ENCODE assay signal across 8 cellular contexts in the genomic region with DNA sequence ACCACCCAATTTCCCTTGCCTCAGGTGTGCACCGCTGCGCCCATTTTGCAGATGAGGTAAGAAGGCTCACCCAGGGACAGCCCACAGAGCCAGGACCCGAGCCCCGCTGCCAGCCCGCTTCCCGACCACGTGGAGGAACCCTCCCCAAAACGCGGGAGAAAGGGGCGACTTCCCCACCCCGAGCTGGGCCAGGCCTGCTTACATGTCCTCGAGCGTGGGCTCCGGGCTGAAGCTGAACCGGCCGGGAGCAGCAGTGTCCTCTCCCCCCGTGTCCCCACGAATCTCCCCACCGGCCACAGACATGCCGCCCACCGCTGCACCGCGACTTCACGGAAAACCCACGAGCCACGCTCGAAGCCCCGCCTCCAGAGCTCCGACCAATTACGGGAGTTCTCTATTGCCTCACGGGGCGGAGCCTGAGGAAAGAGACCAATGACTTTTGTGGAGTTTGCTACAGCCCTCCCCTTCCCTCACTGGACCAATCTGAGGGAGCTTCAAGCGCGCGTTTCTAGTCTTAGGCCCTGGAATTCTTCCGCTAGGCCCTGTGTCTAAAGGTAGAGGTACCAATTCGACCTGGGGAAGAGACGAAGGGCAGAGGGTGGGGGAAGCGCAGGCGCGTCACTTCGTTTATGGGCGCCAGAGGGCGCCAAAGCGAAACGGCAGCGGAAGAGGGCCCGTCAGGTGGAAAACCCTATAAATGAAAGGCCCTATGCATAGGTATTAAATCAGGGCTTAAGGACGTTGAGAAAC.
A peak's percentile ranks its signal among the peaks of the same experiment; 100 is the strongest.
DNase-seq lines count a peak whose midpoint lies in the region; ATAC-seq and TF ChIP-seq lines count a peak whose summit lies in the region.

TSS of gene DCTPP1 (minus strand) at position 353 of the 750 bp plus-strand sequence. CDS start at position 303, 50 bp downstream.

- peak within 1 kb of the TSS; percentile 46 to 88 (median 81); a peak in 21 of 22 replicates for H3K27ac ChIP-seq in BLaER1 treated with 17β-estradiol and CSF1 and Interleukin-3, amounts not matched to agents 10 nM and 100 nM
- H3K27ac ChIP-seq in coronary artery: peak within 1 kb of the TSS; percentile 53 to 77

- H3K36me3 ChIP-seq in BLaER1 treated with 17β-estradiol and CSF1 and Interleukin-3, amounts not matched to agents 10 nM and 100 nM: peaks cover 10 to 40% (median 36%) of the 10 kb centered on the region in 11 experiments; a peak in 21 of 22 replicates

- H3K4me3 ChIP-seq in BLaER1 treated with 17β-estradiol and CSF1 and Interleukin-3, amounts not matched to agents 10 nM and 100 nM: peak within 1 kb of the TSS; percentile 77 to 95 (median 86)
- H3K4me3 ChIP-seq in coronary artery: peak within 1 kb of the TSS; percentile 77

- peak within 1 kb of the TSS; percentile 76 to 89 (median 82) for H3K9ac ChIP-seq in BLaER1 treated with 17β-estradiol and CSF1 and Interleukin-3, amounts not matched to agents 10 nM and 100 nM

- ATAC-seq in HG03460 (IDR thresholded peaks at IDR 0.05; ENCODE audit: unreplicated experiment): peak; percentile 96

- DNase-seq in GM19240 (ENCODE audit: insufficient read length, low spot score) (peak; percentile 92), NCI-H524 treated with DMSO at 0.1 percent for 48 hours (lab: John Stamatoyannopoulos, UW) (peak; percentile 99), coronary artery (ENCODE audit: low spot score) (peak; percentile 96), left kidney (ENCODE audit: low read depth, low spot score) (peak; percentile 100)
- peak; percentile 98 for DNase-seq in activated CD4-positive, alpha-beta T cell treated with anti-CD3 and anti-CD28 coated beads for 48 hours
- peak; percentile 97 for DNase-seq in stimulated activated CD4-positive, alpha-beta T cell treated with anti-CD3 and anti-CD28 coated beads, Interleukin-2, amount 100 ng/mL, for 24 hours

- peaks cover 0 to 43% (median 19%) of the 10 kb centered on the region in 11 experiments; a peak in 16 of 22 replicates for H4K20me1 ChIP-seq in BLaER1 treated with 17β-estradiol and CSF1 and Interleukin-3, amounts not matched to agents 10 nM and 100 nM

- H3K4me2 ChIP-seq in BLaER1 treated with 17β-estradiol and CSF1 and Interleukin-3, amounts not matched to agents 10 nM and 100 nM: peak within 1 kb of the TSS; percentile 81 to 98 (median 94)

- TF ChIP-seq CTCF in coronary artery (IDR thresholded peaks at IDR 0.05): peak; percentile 62

- no peaks in the 10 kb centered on the region for H3K27me3 ChIP-seq in BLaER1 treated with 17β-estradiol and CSF1 and Interleukin-3, amounts not matched to agents 10 nM and 100 nM

- H3K9me3 ChIP-seq in BLaER1 treated with 17β-estradiol and CSF1 and Interleukin-3, amounts not matched to agents 10 nM and 100 nM (replicated peaks in 1 of 11): no peaks in the 10 kb centered on the region

- peaks cover 26 to 47% (median 37%) of the 10 kb centered on the region in 10 experiments for H3K4me1 ChIP-seq in BLaER1 treated with 17β-estradiol and CSF1 and Interleukin-3, amounts not matched to agents 10 nM and 100 nM

Comparison
In these comparisons a context has a peak if more than half of its experiments do, and no peak if none do; other contexts are left out.
1. Peak in every context shown above with its lines: DNase-seq, ATAC-seq, H3K4me3 ChIP-seq and H3K27ac ChIP-seq.